Comparison of ENCODE assay signal across 27 cellular contexts in the genomic region with DNA sequence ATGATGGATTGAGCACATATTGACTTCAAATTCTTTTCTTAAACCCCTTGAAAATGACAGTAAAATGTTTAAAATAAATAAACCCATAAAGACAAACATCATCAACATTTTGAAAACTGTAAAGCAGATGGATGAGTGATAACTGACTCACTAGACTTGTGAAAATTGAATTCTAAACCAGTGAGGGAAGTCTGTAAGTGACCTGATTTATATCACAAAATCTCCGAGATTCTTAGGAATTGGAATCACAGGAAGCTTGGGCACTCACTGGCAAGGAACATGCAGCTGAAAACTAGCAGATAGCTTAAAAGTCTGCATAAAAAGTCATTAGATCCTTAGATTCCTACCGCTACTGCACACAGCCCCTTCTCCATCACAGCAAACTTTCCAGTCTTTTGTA.
"Had no signal": no experiment of that assay in that cellular context is flagged by ENCODE, and none has a peak within 500 bp of the region (broad histone marks: within the 10 kb centered on the region; RNA-seq: fewer than 3 reads in every experiment).

No MANE protein-coding gene starts in this region.

- H3K27ac ChIP-seq: coronary artery, esophagus muscularis mucosa, ovary, psoas muscle, right atrium auricular region, skin epidermis, suprapubic skin, tibial nerve had no signal

- H3K4me1 ChIP-seq: psoas muscle, right atrium auricular region, suprapubic skin had no signal

- H3K27me3 ChIP-seq: ovary, right atrium auricular region, suprapubic skin, tibial nerve had no signal

- H3K4me3 Mint-ChIP-seq: activated B cell treated with CpG ODN at 0.5 μM for 24 hours; activated CD4-positive, alpha-beta T cell treated with anti-CD3 and anti-CD28 coated beads for 36 hours; activated naive CD4-positive, alpha-beta T cell treated with anti-CD3 and anti-CD28 coated beads for 36 hours; activated naive CD8-positive, alpha-beta T cell treated with anti-CD3 and anti-CD28 coated beads, Interleukin-2, amount 10 ng/mL, durations not matched to agents 7 days and 5 days; activated T-cell treated with anti-CD3 and anti-CD28 coated beads, Interleukin-2, amount 50 U/mL, for 4 hours; memory B cell; natural killer cell treated with Interleukin-12 subunit alpha and Interleukin-12 subunit beta and Interleukin-15 and Interleukin-18, amount 100 ng/mL, for 72 hours; stimulated activated effector memory CD8-positive, alpha-beta T cell treated with anti-CD3 and anti-CD28 coated beads, Interleukin-12 subunit alpha, Interleukin-12 subunit beta, amount 100 ng/mL, for 72 hours; stimulated activated naive CD8-positive, alpha-beta T cell treated with anti-CD3 and anti-CD28 coated beads, Interleukin-15, amount 100 ng/mL, for 72 hours had no signal

- H3K9me3 Mint-ChIP-seq: activated B cell treated with CpG ODN at 0.5 μM for 24 hours; activated naive CD4-positive, alpha-beta T cell treated with anti-CD3 and anti-CD28 coated beads for 36 hours; activated naive CD8-positive, alpha-beta T cell treated with anti-CD3 and anti-CD28 coated beads, Interleukin-2, amount 10 ng/mL, durations not matched to agents 7 days and 5 days; activated T-cell treated with anti-CD3 and anti-CD28 coated beads, Interleukin-2, amount 50 U/mL, for 4 hours; memory B cell; natural killer cell treated with Interleukin-12 subunit alpha and Interleukin-12 subunit beta and Interleukin-15 and Interleukin-18, amount 100 ng/mL, for 72 hours; stimulated activated effector memory CD8-positive, alpha-beta T cell treated with anti-CD3 and anti-CD28 coated beads, Interleukin-12 subunit alpha, Interleukin-12 subunit beta, amount 100 ng/mL, for 72 hours; stimulated activated naive CD8-positive, alpha-beta T cell treated with anti-CD3 and anti-CD28 coated beads, Interleukin-15, amount 100 ng/mL, for 72 hours had no signal

- DNase-seq: activated B cell treated with CpG ODN at 0.5 μM for 24 hours; activated CD4-positive, alpha-beta T cell treated with anti-CD3 and anti-CD28 coated beads for 36 hours; activated CD4-positive, alpha-beta T cell treated with anti-CD3 and anti-CD28 coated beads, Interleukin-2, amount 50 U/mL, for 4 hours; activated CD8-positive, alpha-beta memory T cell treated with anti-CD3 and anti-CD28 coated beads for 24 hours; activated CD8-positive, alpha-beta memory T cell treated with anti-CD3 and anti-CD28 coated beads, Interleukin-2, amount 50 U/mL, for 4 hours; activated effector memory CD4-positive, alpha-beta T cell treated with Interleukin-2 at 50 U/mL for 16 hours; activated naive CD4-positive, alpha-beta T cell treated with anti-CD3 and anti-CD28 coated beads for 36 hours; activated naive CD8-positive, alpha-beta T cell treated with anti-CD3 and anti-CD28 coated beads, Interleukin-2, amount 10 ng/mL, durations not matched to agents 7 days and 5 days; activated T-cell treated with anti-CD3 and anti-CD28 coated beads, Interleukin-2, amount 50 U/mL, for 4 hours; amniotic stem cell; left colon; ovary; psoas muscle; stimulated activated CD4-positive, alpha-beta T cell treated with anti-CD3 and anti-CD28 coated beads, Interleukin-2, amount 100 ng/mL, for 24 hours; stimulated activated naive CD8-positive, alpha-beta T cell treated with anti-CD3 and anti-CD28 coated beads, Interleukin-15, amount 100 ng/mL, for 72 hours; T-helper 9 cell had no signal

- H3K4me1 Mint-ChIP-seq: activated B cell treated with CpG ODN at 0.5 μM for 24 hours; activated CD4-positive, alpha-beta T cell treated with anti-CD3 and anti-CD28 coated beads for 36 hours; activated naive CD8-positive, alpha-beta T cell treated with anti-CD3 and anti-CD28 coated beads, Interleukin-2, amount 10 ng/mL, durations not matched to agents 7 days and 5 days; memory B cell; stimulated activated effector memory CD8-positive, alpha-beta T cell treated with anti-CD3 and anti-CD28 coated beads, Interleukin-12 subunit alpha, Interleukin-12 subunit beta, amount 100 ng/mL, for 72 hours; stimulated activated naive CD8-positive, alpha-beta T cell treated with anti-CD3 and anti-CD28 coated beads, Interleukin-15, amount 100 ng/mL, for 72 hours had no signal

- H3K36me3 ChIP-seq: esophagus muscularis mucosa, ovary, right atrium auricular region, suprapubic skin, tibial nerve had no signal

- ATAC-seq: activated CD4-positive, alpha-beta T cell treated with anti-CD3 and anti-CD28 coated beads for 36 hours; activated T-cell treated with anti-CD3 and anti-CD28 coated beads, Interleukin-2, amount 50 U/mL, for 4 hours; left colon; natural killer cell treated with Interleukin-12 subunit alpha and Interleukin-12 subunit beta and Interleukin-15 and Interleukin-18, amount 100 ng/mL, for 72 hours; psoas muscle; stimulated activated effector memory CD8-positive, alpha-beta T cell treated with anti-CD3 and anti-CD28 coated beads, Interleukin-12 subunit alpha, Interleukin-12 subunit beta, amount 100 ng/mL, for 72 hours; stimulated activated naive CD8-positive, alpha-beta T cell treated with anti-CD3 and anti-CD28 coated beads, Interleukin-15, amount 100 ng/mL, for 72 hours had no signal

- H3K9me3 ChIP-seq: esophagus muscularis mucosa, ovary, psoas muscle, right atrium auricular region, suprapubic skin, tibial nerve had no signal

- H3K4me3 ChIP-seq: coronary artery, esophagus muscularis mucosa, ovary, psoas muscle, right atrium auricular region, skin epidermis, suprapubic skin, tibial nerve had no signal

- H3K36me3 Mint-ChIP-seq: activated naive CD8-positive, alpha-beta T cell treated with anti-CD3 and anti-CD28 coated beads, Interleukin-2, amount 10 ng/mL, durations not matched to agents 7 days and 5 days; memory B cell; natural killer cell treated with Interleukin-12 subunit alpha and Interleukin-12 subunit beta and Interleukin-15 and Interleukin-18, amount 100 ng/mL, for 72 hours; stimulated activated effector memory CD8-positive, alpha-beta T cell treated with anti-CD3 and anti-CD28 coated beads, Interleukin-12 subunit alpha, Interleukin-12 subunit beta, amount 100 ng/mL, for 72 hours had no signal

- FAIRE-seq: bronchial epithelial cell, keratinocyte had no signal

- H3K27ac Mint-ChIP-seq: activated B cell treated with CpG ODN at 0.5 μM for 24 hours; activated CD4-positive, alpha-beta T cell treated with anti-CD3 and anti-CD28 coated beads for 36 hours; activated naive CD4-positive, alpha-beta T cell treated with anti-CD3 and anti-CD28 coated beads for 36 hours; activated naive CD8-positive, alpha-beta T cell treated with anti-CD3 and anti-CD28 coated beads, Interleukin-2, amount 10 ng/mL, durations not matched to agents 7 days and 5 days; memory B cell; natural killer cell treated with Interleukin-12 subunit alpha and Interleukin-12 subunit beta and Interleukin-15 and Interleukin-18, amount 100 ng/mL, for 72 hours; stimulated activated effector memory CD8-positive, alpha-beta T cell treated with anti-CD3 and anti-CD28 coated beads, Interleukin-12 subunit alpha, Interleukin-12 subunit beta, amount 100 ng/mL, for 72 hours; stimulated activated naive CD8-positive, alpha-beta T cell treated with anti-CD3 and anti-CD28 coated beads, Interleukin-15, amount 100 ng/mL, for 72 hours had no signal
